Comparison of ENCODE assay signal across 3 cellular contexts in the genomic region with DNA sequence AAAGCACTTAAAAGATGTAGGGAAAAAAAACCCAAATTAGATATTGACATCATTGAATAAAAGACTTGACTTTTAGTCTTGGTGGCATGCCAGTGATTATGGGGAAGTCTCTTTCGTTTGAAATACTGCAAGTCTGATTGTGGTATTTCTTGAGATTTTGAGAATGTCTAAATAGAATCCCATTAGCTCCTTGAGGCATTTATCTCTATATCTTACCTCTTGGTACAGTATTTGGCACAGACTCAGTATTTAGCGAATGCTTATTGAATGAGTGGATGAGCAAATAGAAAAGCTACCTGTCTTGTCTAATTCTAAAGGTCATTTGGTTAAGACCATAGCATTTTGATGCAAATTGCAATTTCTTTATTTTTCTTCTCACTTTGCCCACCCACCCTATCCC.
"Had no signal": no experiment of that assay in that cellular context is flagged by ENCODE, and none has a peak within 500 bp of the region (broad histone marks: within the 10 kb centered on the region; RNA-seq: fewer than 3 reads in every experiment).

No MANE protein-coding gene starts in this region.

- H3K4me3 ChIP-seq: GM12878 had no signal

- ATAC-seq: GM12878 had no signal

- DNase-seq: GDM1, GF-D8 had no signal
